Comparison of ENCODE assay signal across 9 cellular contexts in the genomic region with DNA sequence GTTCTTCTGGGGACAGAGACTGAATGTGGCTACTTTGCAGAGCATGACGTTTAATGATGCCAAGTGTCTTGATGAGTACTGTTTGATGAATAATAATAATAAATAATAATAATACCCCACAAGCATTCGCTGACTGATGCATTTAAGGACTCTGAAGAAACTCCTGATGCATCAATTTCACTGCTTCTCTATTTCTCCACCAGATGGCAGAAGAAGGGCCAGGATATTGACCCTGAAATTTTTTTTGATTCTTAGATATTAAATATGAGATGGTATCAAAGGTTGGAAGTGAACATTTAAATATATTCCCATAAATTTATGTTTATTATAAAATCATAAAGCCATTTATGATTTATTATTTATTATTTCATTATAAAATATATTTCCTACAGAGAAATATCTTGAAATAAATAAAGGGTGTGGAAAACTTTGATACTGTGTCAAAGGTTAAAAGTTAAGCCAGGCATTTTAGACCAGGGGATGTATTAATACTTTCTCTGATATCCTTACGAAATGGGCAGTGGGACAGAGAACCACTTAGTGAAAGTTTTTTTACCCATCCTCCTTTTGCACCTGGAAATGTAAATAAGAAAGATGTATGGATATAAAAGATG.
DNase-seq lines count a peak whose midpoint lies in the region; ATAC-seq, FAIRE-seq and TF ChIP-seq lines count a peak whose summit lies in the region.
"Had no signal": no experiment of that assay in that cellular context is flagged by ENCODE, and none has a peak within 500 bp of the region (broad histone marks: within the 10 kb centered on the region; RNA-seq: fewer than 3 reads in every experiment).

No MANE protein-coding gene starts in this region.

- H3K4me3 ChIP-seq in A549 = no peak overlapping the region
- H3K4me3 ChIP-seq in OCI-LY7 (ENCODE audit: low read depth, low read length, poor library complexity, severe bottlenecking) = no peak overlapping the region
- no peak overlapping the region for H3K4me3 ChIP-seq in esophagus muscularis mucosa

- 11% methylated on average over 3 of the region's 3 CpGs for WGBS in A549 (ENCODE audit: missing lambda C conversion rate)
- WGBS in esophagus muscularis mucosa = 28% methylated on average over 3 of the region's 3 CpGs

- peak; percentile 68 to 73 for TF ChIP-seq RAD21 in A549 (conservative IDR thresholded peaks at IDR 0.05 in 1 of 2, IDR thresholded peaks at IDR 0.05 in 1 of 2)

- no peaks in the 10 kb centered on the region for H3K79me2 ChIP-seq in OCI-LY7 (ENCODE audit: insufficient read depth, low read depth, low read length)

- intact Hi-C loops in OCI-LY7 (cut with micrococcal nuclease; ENCODE audit: unreplicated experiment) = loop anchor here (2.0 kb wide), 1 partner anchor 386 kb away; no protein-coding TSS in a partner anchor
- intact Hi-C loops in esophagus muscularis mucosa (cut with DNase I) = loop anchor here (2.0 to 10.0 kb wide), 3 partner anchors 77 to 388 kb away; no protein-coding TSS in a partner anchor

- no peaks in the 10 kb centered on the region for H3K27me3 ChIP-seq in esophagus muscularis mucosa

- no peak overlapping the region for H2AFZ ChIP-seq in OCI-LY7 (ENCODE audit: low read length)

- H3K36me3 ChIP-seq in OCI-LY7 (ENCODE audit: insufficient read depth, low read length) (no peaks in the 10 kb centered on the region), esophagus muscularis mucosa (no peaks in the 10 kb centered on the region)

- H4K20me1 ChIP-seq in OCI-LY7 (ENCODE audit: insufficient read depth, low read length) = no peaks in the 10 kb centered on the region

- TF ChIP-seq CTCF in A549 (IDR thresholded peaks at IDR 0.05) (peak; percentile 68), GM10248 (IDR thresholded peaks at IDR 0.05; ENCODE audit: control extremely low read depth, extremely low read depth, low read depth, missing control alignments) (peak; percentile 46), OCI-LY7 (conservative IDR thresholded peaks at IDR 0.05; ENCODE audit: low read length) (peak; percentile 83), esophagus muscularis mucosa (IDR thresholded peaks at IDR 0.05) (peak; percentile 81 to 86 (median 85))

- H3K27ac ChIP-seq in A549 (peak overlapping the region; percentile 66 to 86), OCI-LY7 (ENCODE audit: low read depth, low read length, poor library complexity, severe bottlenecking) (no peak overlapping the region), esophagus muscularis mucosa (replicated peaks in 1 of 4) (peak overlapping the region in 1 of 4 donors; percentile 46)

- CTCF ChIA-PET in A549 (lab: Yijun Ruan, JAX) = interaction anchor here (0.7 to 1.2 kb wide), 5 partner anchors 13 to 390 kb away, joined by 3 read pairs; no protein-coding TSS in a partner anchor
- CTCF ChIA-PET in GM10248 (lab: Yijun Ruan, JAX) = interaction anchor here (1.0 to 2.0 kb wide), 2 partner anchors 387 to 389 kb away, joined by 4 to 11 read pairs; no protein-coding TSS in a partner anchor
- CTCF ChIA-PET in OCI-LY7 (lab: Charles Lee; ENCODE audit: unreplicated experiment) = no interaction called here

- H3K9me3 ChIP-seq in A549 (no peaks in the 10 kb centered on the region), OCI-LY7 (ENCODE audit: low read length) (no peaks in the 10 kb centered on the region), esophagus muscularis mucosa (no peaks in the 10 kb centered on the region)

- no peaks in the 10 kb centered on the region for H3K9me2 ChIP-seq in OCI-LY7 (ENCODE audit: insufficient read depth, low read length)

- FAIRE-seq in A549 (lab: Jason Lieb, UNC) = no peak

- DNase-seq in A549 (ENCODE audit: low read depth in 1 of 2, low spot score in 1 of 2) (peak in 1 of 2 experiments; percentile 38), GM10248 (ENCODE audit: extremely low spot score) (peak; percentile 20), OCI-LY7 (ENCODE audit: low spot score) (peak; percentile 27), esophagus muscularis mucosa (ENCODE audit: extremely low spot score) (no peak), putamen (ENCODE audit: low spot score) (peak; percentile 45), epidermal melanocyte (ENCODE audit: insufficient read length, low spot score) (no peak)
- DNase-seq: activated naive CD8-positive, alpha-beta T cell treated with anti-CD3 and anti-CD28 coated beads, Interleukin-2, amount 10 ng/mL, durations not matched to agents 7 days and 5 days had no signal

- TF ChIP-seq POLR2A in A549 (IDR thresholded peaks at IDR 0.05; ENCODE audit: low read length) = no peak
- TF ChIP-seq POLR2A in esophagus muscularis mucosa (IDR thresholded peaks at IDR 0.05; ENCODE audit: low read depth) = no peak

- no peak for TF ChIP-seq EP300 in A549 (IDR thresholded peaks at IDR 0.05)
- no peak for TF ChIP-seq EP300 in esophagus muscularis mucosa (IDR thresholded peaks at IDR 0.05)

- POLR2A ChIA-PET in A549 (lab: Yijun Ruan, JAX) (no interaction called here), GM10248 (lab: Yijun Ruan, JAX) (no interaction called here), OCI-LY7 (lab: Charles Lee) (no interaction called here)

- H3K4me1 ChIP-seq in A549 = peaks cover 40% of the 10 kb centered on the region
- no peaks in the 10 kb centered on the region for H3K4me1 ChIP-seq in OCI-LY7 (ENCODE audit: insufficient read depth, low read length, poor library complexity, severe bottlenecking)
- H3K4me1 ChIP-seq in esophagus muscularis mucosa = peaks cover 8 to 35% (median 34%) of the 10 kb centered on the region in 4 donors

- H3K4me2 ChIP-seq in A549 (peak overlapping the region; percentile 60; the same call in 2 of the 3 replicates), OCI-LY7 (ENCODE audit: low read length) (no peak overlapping the region)

- ATAC-seq in A549 (no peak), HG03175 (IDR thresholded peaks at IDR 0.05; ENCODE audit: unreplicated experiment) (no peak), HG02623 (IDR thresholded peaks at IDR 0.05; ENCODE audit: unreplicated experiment) (no peak)

- BruUV-seq in OCI-LY7 (replicated peaks; lab: Mats Ljungman, UMichigan) = no TSS peak

TF ChIP-seq in A549, 52 proteins besides CTCF, POLR2A, EP300 and RAD21:
- TF ChIP-seq ZC3H11A (IDR thresholded peaks at IDR 0.05) = no peak
- TF ChIP-seq MAFK (IDR thresholded peaks at IDR 0.05; ENCODE audit: partially characterized antibody) = peak; percentile 70
- no peak for TF ChIP-seq FOSB (CRISPR knock-in tag; IDR thresholded peaks at IDR 0.05)
- TF ChIP-seq SMC3 (IDR thresholded peaks at IDR 0.05) = peak; percentile 86

Comparison
In these comparisons a context has a peak if more than half of its experiments do, and no peak if none do; other contexts are left out.
1. DNase-seq: peak in GM10248 (single experiment), OCI-LY7 (single experiment) and putamen (single experiment); none in esophagus muscularis mucosa (single experiment) and epidermal melanocyte (single experiment).
2. Peak in every context shown above with its lines, with median percentiles within 50 percentile points of each other: CTCF ChIP-seq.